29 cellular contexts compared by ENCODE assay signal in genomic region chr6:37993596-37993995, GRCh38.
"Had no signal": no experiment of that assay in that cellular context is flagged by ENCODE, and none has a peak within 500 bp of the region (broad histone marks: within the 10 kb centered on the region; RNA-seq: fewer than 3 reads in every experiment).

No MANE protein-coding gene starts in this region.

- H3K4me3 Mint-ChIP-seq: dendritic cell treated with granulocyte-macrophage colony-stimulating factor and Interleukin-4, amounts not matched to agents 40 ng/mL and 50 ng/mL, for 4 days; endodermal cell; immature natural killer cell; memory B cell; natural killer cell; stimulated activated naive CD8-positive, alpha-beta T cell treated with anti-CD3 and anti-CD28 coated beads, Interleukin-15, amount 100 ng/mL, for 72 hours had no signal

- H3K27me3 ChIP-seq: colonic mucosa, esophagus muscularis mucosa, foreskin keratinocyte, heart right ventricle, ovary, thyroid gland had no signal

- H3K27ac ChIP-seq: colonic mucosa, esophagus muscularis mucosa, foreskin keratinocyte, heart right ventricle, lower lobe of right lung, ovary had no signal

- H3K27ac Mint-ChIP-seq: dendritic cell treated with granulocyte-macrophage colony-stimulating factor and Interleukin-4, amounts not matched to agents 40 ng/mL and 50 ng/mL, for 4 days; endodermal cell; memory B cell; natural killer cell; stimulated activated naive CD8-positive, alpha-beta T cell treated with anti-CD3 and anti-CD28 coated beads, Interleukin-15, amount 100 ng/mL, for 72 hours had no signal

- H3K9me3 ChIP-seq: colonic mucosa, esophagus muscularis mucosa, heart right ventricle, lower lobe of right lung, ovary, thyroid gland had no signal

- H3K36me3 ChIP-seq: colonic mucosa, esophagus muscularis mucosa, heart right ventricle, lower lobe of right lung, ovary, thyroid gland had no signal

- H3K9me3 Mint-ChIP-seq: dendritic cell treated with granulocyte-macrophage colony-stimulating factor and Interleukin-4, amounts not matched to agents 40 ng/mL and 50 ng/mL, for 4 days; endodermal cell; immature natural killer cell; natural killer cell had no signal

- FAIRE-seq: endothelial cell of umbilical vein had no signal

- H3K4me3 ChIP-seq: colonic mucosa, esophagus muscularis mucosa, heart right ventricle, lower lobe of right lung, ovary, smooth muscle cell, thyroid gland had no signal

- H3K36me3 Mint-ChIP-seq: immature natural killer cell, natural killer cell had no signal

- ATAC-seq: heart right ventricle; left colon; left ventricle myocardium superior; natural killer cell; sciatic nerve; stimulated activated naive CD8-positive, alpha-beta T cell treated with anti-CD3 and anti-CD28 coated beads, Interleukin-15, amount 100 ng/mL, for 72 hours had no signal

- DNase-seq: colonic mucosa; effector CD8-positive, alpha-beta T cell; endodermal cell; foreskin keratinocyte; glutamatergic neuron; heart right ventricle; hippocampal formation; immature natural killer cell; islet precursor cell; left colon; left ventricle myocardium superior; lower lobe of right lung; natural killer cell; nucleus accumbens; ovary; stimulated activated CD4-positive, alpha-beta T cell treated with anti-CD3 and anti-CD28 coated beads, Interleukin-12 subunit alpha, Interleukin-12 subunit beta, amount 100 ng/mL, for 4 hours; stimulated activated CD4-positive, alpha-beta T cell treated with anti-CD3 and anti-CD28 coated beads, Interleukin-1b, Interleukin-23, amount 100 ng/mL, for 48 hours; stimulated activated CD4-positive, alpha-beta T cell treated with anti-CD3 and anti-CD28 coated beads, Interleukin-4, amount 100 ng/mL, for 1 hour; stimulated activated CD8-positive, alpha-beta memory T cell treated with anti-CD3 and anti-CD28 coated beads, Interleukin-4, amount 100 ng/mL, for 48 hours; stimulated activated naive CD4-positive, alpha-beta T cell; stimulated activated naive CD8-positive, alpha-beta T cell treated with anti-CD3 and anti-CD28 coated beads, Interleukin-15, amount 100 ng/mL, for 72 hours; thyroid gland; trophoblast cell had no signal

- H3K4me1 ChIP-seq: colonic mucosa had no signal

- H3K27me3 Mint-ChIP-seq: dendritic cell treated with granulocyte-macrophage colony-stimulating factor and Interleukin-4, amounts not matched to agents 40 ng/mL and 50 ng/mL, for 4 days; memory B cell; stimulated activated naive CD8-positive, alpha-beta T cell treated with anti-CD3 and anti-CD28 coated beads, Interleukin-15, amount 100 ng/mL, for 72 hours had no signal
